Comparison of ENCODE assay signal across 10 cellular contexts in the genomic region with DNA sequence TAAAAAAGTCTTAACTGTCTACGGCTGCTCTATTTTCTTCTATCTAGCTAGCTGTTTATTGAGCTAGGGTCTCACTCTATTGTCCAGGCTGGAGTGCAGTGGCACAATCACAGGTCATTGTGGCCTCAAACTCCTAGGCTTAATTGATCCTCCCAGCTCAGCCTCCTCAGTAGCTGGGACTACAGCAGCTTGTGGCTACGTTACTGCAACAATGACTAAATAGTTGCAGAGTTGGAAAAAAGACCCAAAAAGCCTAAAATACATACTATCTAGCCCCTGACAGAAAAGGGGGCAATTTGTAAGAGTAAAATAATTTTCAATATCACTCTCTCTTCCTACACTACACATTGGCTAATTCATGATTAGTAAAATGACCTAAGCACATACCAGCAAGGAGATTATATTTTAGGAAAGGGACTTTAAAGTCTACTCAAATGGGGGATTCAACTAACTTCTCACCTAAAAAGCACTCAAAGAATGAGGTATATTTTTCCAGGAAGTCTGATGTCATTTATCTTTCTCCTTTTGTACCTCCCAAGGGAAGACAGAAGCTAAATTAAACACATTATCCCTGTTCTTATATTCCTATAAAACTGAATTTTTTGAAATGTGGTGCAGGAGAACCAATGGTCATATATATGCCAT.
DNase-seq lines count a peak whose midpoint lies in the region; ATAC-seq and TF ChIP-seq lines count a peak whose summit lies in the region.
"Had no signal": no experiment of that assay in that cellular context is flagged by ENCODE, and none has a peak within 500 bp of the region (broad histone marks: within the 10 kb centered on the region; RNA-seq: fewer than 3 reads in every experiment).

No MANE protein-coding gene starts in this region.

- intact Hi-C loops in left ventricle myocardium inferior (cut with micrococcal nuclease) (loop anchor here (2.0 to 5.0 kb wide), 2 partner anchors 111 to 349 kb away; no protein-coding TSS in a partner anchor), Right ventricle myocardium inferior (cut with DNase I) (loop anchor here (1.0 to 5.0 kb wide), 5 partner anchors 44 to 347 kb away; no protein-coding TSS in a partner anchor)

- no peaks in the 10 kb centered on the region for H3K9me3 Mint-ChIP-seq in chondrocyte (ENCODE audit: low read depth)
- H3K9me3 Mint-ChIP-seq: activated naive CD8-positive, alpha-beta T cell treated with anti-CD3 and anti-CD28 coated beads, Interleukin-2, amount 10 ng/mL, durations not matched to agents 7 days and 5 days; CD4-positive, alpha-beta T cell had no signal

- peaks cover 56% of the 10 kb centered on the region for H3K4me1 ChIP-seq in left ventricle myocardium inferior
- peaks cover 6 to 20% of the 10 kb centered on the region in 2 donors for H3K4me1 ChIP-seq in muscle layer of duodenum (ENCODE audit: control insufficient read depth in 1 of 2, insufficient read depth in 2 of 2, low read length in 2 of 2)

- H3K27me3 ChIP-seq in left ventricle myocardium inferior (ENCODE audit: low read depth) (no peaks in the 10 kb centered on the region), muscle layer of duodenum (ENCODE audit: low read depth, low read length) (no peaks in the 10 kb centered on the region)

- H3K27ac Mint-ChIP-seq in chondrocyte (ENCODE audit: unreplicated experiment) = peak overlapping the region; percentile 96

- TF ChIP-seq CTCF in left ventricle myocardium inferior (IDR thresholded peaks at IDR 0.05; ENCODE audit: borderline replicate concordance) = no peak
- TF ChIP-seq CTCF in chondrocyte (IDR thresholded peaks at IDR 0.05) = no peak

- H3K36me3 ChIP-seq in left ventricle myocardium inferior (peaks cover 43% of the 10 kb centered on the region), muscle layer of duodenum (ENCODE audit: control insufficient read depth in 1 of 2, insufficient read depth in 2 of 2, low read length in 2 of 2) (peaks cover 18 to 23% of the 10 kb centered on the region in 2 donors)

- no peaks in the 10 kb centered on the region for H3K27me3 Mint-ChIP-seq in chondrocyte (ENCODE audit: low read depth)
- H3K27me3 Mint-ChIP-seq: activated naive CD8-positive, alpha-beta T cell treated with anti-CD3 and anti-CD28 coated beads, Interleukin-2, amount 10 ng/mL, durations not matched to agents 7 days and 5 days; CD4-positive, alpha-beta T cell had no signal

- H3K4me1 Mint-ChIP-seq in chondrocyte (ENCODE audit: low read depth) = peaks cover 76% of the 10 kb centered on the region

- no peak for ATAC-seq in Right ventricle myocardium inferior
- no peak for ATAC-seq in GM18511 (IDR thresholded peaks at IDR 0.05; ENCODE audit: unreplicated experiment)
- no peak for ATAC-seq in GM19035 (IDR thresholded peaks at IDR 0.05; ENCODE audit: unreplicated experiment)

- H3K4me3 ChIP-seq in left ventricle myocardium inferior (no peak overlapping the region), muscle layer of duodenum (ENCODE audit: low read depth in 1 of 2, low read length in 2 of 2) (no peak overlapping the region)

- DNase-seq in left ventricle myocardium inferior = no peak
- DNase-seq in Right ventricle myocardium inferior (ENCODE audit: missing footprints) = no peak
- no peak for DNase-seq in chondrocyte (ENCODE audit: low spot score)
- no peak for DNase-seq in mesenteric fat pad (ENCODE audit: low spot score)
- no peak for DNase-seq in stimulated activated CD4-positive, alpha-beta T cell treated with anti-CD3 and anti-CD28 coated beads, Interleukin-2, amount 100 ng/mL, for 48 hours
- DNase-seq: activated naive CD8-positive, alpha-beta T cell treated with anti-CD3 and anti-CD28 coated beads, Interleukin-2, amount 10 ng/mL, durations not matched to agents 7 days and 5 days had no signal

- H3K36me3 Mint-ChIP-seq in chondrocyte (ENCODE audit: low read depth) = peaks cover 7% of the 10 kb centered on the region

- H3K27ac ChIP-seq in left ventricle myocardium inferior (replicated peaks) = peak overlapping the region; percentile 72
- peak overlapping the region; percentile 96 for H3K27ac ChIP-seq in muscle layer of duodenum (ENCODE audit: low read length)

- no peak overlapping the region for H3K4me3 Mint-ChIP-seq in chondrocyte (ENCODE audit: unreplicated experiment)
- H3K4me3 Mint-ChIP-seq: CD4-positive, alpha-beta T cell had no signal

- no peaks in the 10 kb centered on the region for H3K9me3 ChIP-seq in left ventricle myocardium inferior (replicated peaks)
- no peaks in the 10 kb centered on the region for H3K9me3 ChIP-seq in muscle layer of duodenum (ENCODE audit: control insufficient read depth in 1 of 2, low read length in 2 of 2)
